Comparison of ENCODE assay signal across 2 cellular contexts in the genomic region with DNA sequence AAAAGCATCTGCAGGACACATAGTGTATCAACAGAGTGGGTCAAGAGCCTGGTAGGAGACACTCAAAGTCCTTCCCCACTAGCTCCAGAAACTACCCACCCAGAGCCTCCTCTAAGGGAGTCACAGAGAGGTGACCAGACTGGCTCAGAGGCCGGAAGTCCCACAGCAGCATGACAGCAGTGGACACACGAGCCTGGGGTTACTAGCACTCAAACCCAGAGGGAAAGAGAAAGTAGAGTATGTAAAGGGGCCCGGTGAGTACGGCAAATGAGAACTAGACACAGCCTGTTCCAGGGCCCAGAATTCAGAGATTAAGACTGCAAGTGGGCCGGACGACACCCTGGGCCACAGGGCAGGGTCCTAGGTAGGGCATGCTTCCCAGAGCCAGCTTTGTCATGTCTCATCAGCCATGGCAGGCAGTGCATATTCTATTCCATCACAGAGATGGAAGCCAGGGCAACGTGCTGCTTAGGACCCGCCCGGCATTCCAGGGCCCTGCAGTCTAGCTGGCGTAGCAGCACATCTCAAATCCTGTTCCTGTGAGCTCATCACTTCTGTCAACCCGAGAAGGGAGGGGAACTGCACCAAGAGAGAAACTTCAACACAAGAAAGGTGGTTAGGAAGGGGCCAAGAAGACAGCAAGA.
TF ChIP-seq lines count a peak whose summit lies in the region.

No MANE protein-coding gene starts in this region.

TF ChIP-seq in liver, 16 proteins besides CTCF, POLR2A, EP300 and RAD21:
- no peak for TF ChIP-seq JUND (IDR thresholded peaks at IDR 0.05)
- TF ChIP-seq ZBTB33 (IDR thresholded peaks at IDR 0.05) = no peak
- TF ChIP-seq RXRA (IDR thresholded peaks at IDR 0.05) = peak in 1 of 2 donors; percentile 30
TF ChIP-seq in liver: peak in this region for 1.

TF ChIP-seq in HepG2, 621 proteins besides CTCF, POLR2A, EP300 and RAD21:
- TF ChIP-seq SAP130 (CRISPR knock-in tag; IDR thresholded peaks at IDR 0.05; ENCODE audit: low read depth) (no peak), HINFP (CRISPR knock-in tag; IDR thresholded peaks at IDR 0.05; ENCODE audit: low read depth) (no peak), RORA (CRISPR knock-in tag; IDR thresholded peaks at IDR 0.05) (no peak)
